ENCODE assay signal across 1 cellular context in genomic region chr3:4722103-4722502, GRCh38.
TF ChIP-seq lines count a peak whose summit lies in the region.

No MANE protein-coding gene starts in this region.

TF ChIP-seq in K562, 482 proteins besides CTCF, POLR2A, EP300 and RAD21 (continued from another document and continues in another):
- TF ChIP-seq, protein P1, sequence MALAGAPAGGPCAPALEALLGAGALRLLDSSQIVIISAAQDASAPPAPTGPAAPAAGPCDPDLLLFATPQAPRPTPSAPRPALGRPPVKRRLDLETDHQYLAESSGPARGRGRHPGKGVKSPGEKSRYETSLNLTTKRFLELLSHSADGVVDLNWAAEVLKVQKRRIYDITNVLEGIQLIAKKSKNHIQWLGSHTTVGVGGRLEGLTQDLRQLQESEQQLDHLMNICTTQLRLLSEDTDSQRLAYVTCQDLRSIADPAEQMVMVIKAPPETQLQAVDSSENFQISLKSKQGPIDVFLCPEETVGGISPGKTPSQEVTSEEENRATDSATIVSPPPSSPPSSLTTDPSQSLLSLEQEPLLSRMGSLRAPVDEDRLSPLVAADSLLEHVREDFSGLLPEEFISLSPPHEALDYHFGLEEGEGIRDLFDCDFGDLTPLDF (CRISPR knock-in tag; IDR thresholded peaks at IDR 0.05): no peak
- TF ChIP-seq GATAD2B (IDR thresholded peaks at IDR 0.05; ENCODE audit: borderline replicate concordance): no peak
- TF ChIP-seq E2F4 (CRISPR knock-in tag; IDR thresholded peaks at IDR 0.05; ENCODE audit: low read depth): no peak
- TF ChIP-seq CBX1 (IDR thresholded peaks at IDR 0.05; ENCODE audit: low read depth): no peak
- no peak for TF ChIP-seq ZNF224 (CRISPR knock-in tag; IDR thresholded peaks at IDR 0.05)
- TF ChIP-seq STAT6 (CRISPR knock-in tag; IDR thresholded peaks at IDR 0.05): no peak
- peak; percentile 16; the same call in 1 of the 2 replicates for TF ChIP-seq ESRRA (IDR thresholded peaks at IDR 0.05; ENCODE audit: borderline replicate concordance, low read depth)
- TF ChIP-seq FOXJ2 (tag; IDR thresholded peaks at IDR 0.05): no peak
- no peak for TF ChIP-seq SAFB (IDR thresholded peaks at IDR 0.05; ENCODE audit: borderline replicate concordance, low read depth, low read length)
- TF ChIP-seq SUPT5H (IDR thresholded peaks at IDR 0.05): no peak
- no peak for TF ChIP-seq NKRF (IDR thresholded peaks at IDR 0.05; ENCODE audit: borderline replicate concordance)
- TF ChIP-seq LARP7 (IDR thresholded peaks at IDR 0.05): no peak
- no peak for TF ChIP-seq ZKSCAN1 (IDR thresholded peaks at IDR 0.05; ENCODE audit: low read depth, low read length)
- TF ChIP-seq ZBTB5 (IDR thresholded peaks at IDR 0.05): no peak
- no peak for TF ChIP-seq ZNF707 (CRISPR knock-in tag; conservative IDR thresholded peaks at IDR 0.05)
- TF ChIP-seq ZNF124 (CRISPR knock-in tag; IDR thresholded peaks at IDR 0.05): no peak
- no peak for TF ChIP-seq YBX1 (IDR thresholded peaks at IDR 0.05)
- no peak for TF ChIP-seq ILK (tag; IDR thresholded peaks at IDR 0.05; ENCODE audit: borderline replicate concordance, low read depth)
- TF ChIP-seq ZNF280B (CRISPR knock-in tag; IDR thresholded peaks at IDR 0.05): no peak
- TF ChIP-seq DNMT1 (IDR thresholded peaks at IDR 0.05): no peak
- no peak for TF ChIP-seq ZNF717 (CRISPR knock-in tag; IDR thresholded peaks at IDR 0.05)
- no peak for TF ChIP-seq USF1 (CRISPR knock-in tag; IDR thresholded peaks at IDR 0.05)
- TF ChIP-seq RBFOX2 (IDR thresholded peaks at IDR 0.05; ENCODE audit: low read depth, low read length): no peak
- TF ChIP-seq SIRT6 (IDR thresholded peaks at IDR 0.05; ENCODE audit: low read depth, low read length): no peak
- TF ChIP-seq, protein P2, sequence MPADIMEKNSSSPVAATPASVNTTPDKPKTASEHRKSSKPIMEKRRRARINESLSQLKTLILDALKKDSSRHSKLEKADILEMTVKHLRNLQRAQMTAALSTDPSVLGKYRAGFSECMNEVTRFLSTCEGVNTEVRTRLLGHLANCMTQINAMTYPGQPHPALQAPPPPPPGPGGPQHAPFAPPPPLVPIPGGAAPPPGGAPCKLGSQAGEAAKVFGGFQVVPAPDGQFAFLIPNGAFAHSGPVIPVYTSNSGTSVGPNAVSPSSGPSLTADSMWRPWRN (IDR thresholded peaks at IDR 0.05; ENCODE audit: low read depth): 0 out of 2 replicates have a peak, but pooled peaks have one; percentile 4
- no peak for TF ChIP-seq ZNF121 (CRISPR knock-in tag; conservative IDR thresholded peaks at IDR 0.05)
- TF ChIP-seq, protein P3, sequence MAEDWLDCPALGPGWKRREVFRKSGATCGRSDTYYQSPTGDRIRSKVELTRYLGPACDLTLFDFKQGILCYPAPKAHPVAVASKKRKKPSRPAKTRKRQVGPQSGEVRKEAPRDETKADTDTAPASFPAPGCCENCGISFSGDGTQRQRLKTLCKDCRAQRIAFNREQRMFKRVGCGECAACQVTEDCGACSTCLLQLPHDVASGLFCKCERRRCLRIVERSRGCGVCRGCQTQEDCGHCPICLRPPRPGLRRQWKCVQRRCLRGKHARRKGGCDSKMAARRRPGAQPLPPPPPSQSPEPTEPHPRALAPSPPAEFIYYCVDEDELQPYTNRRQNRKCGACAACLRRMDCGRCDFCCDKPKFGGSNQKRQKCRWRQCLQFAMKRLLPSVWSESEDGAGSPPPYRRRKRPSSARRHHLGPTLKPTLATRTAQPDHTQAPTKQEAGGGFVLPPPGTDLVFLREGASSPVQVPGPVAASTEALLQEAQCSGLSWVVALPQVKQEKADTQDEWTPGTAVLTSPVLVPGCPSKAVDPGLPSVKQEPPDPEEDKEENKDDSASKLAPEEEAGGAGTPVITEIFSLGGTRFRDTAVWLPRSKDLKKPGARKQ (CRISPR knock-in tag; IDR thresholded peaks at IDR 0.05): peak; percentile 49; the same call in 1 of the 2 replicates
- no peak for TF ChIP-seq PML (IDR thresholded peaks at IDR 0.05; ENCODE audit: low read length)
- TF ChIP-seq RAD51 (IDR thresholded peaks at IDR 0.05; ENCODE audit: borderline replicate concordance, low read depth): no peak
- TF ChIP-seq MECOM (CRISPR knock-in tag; IDR thresholded peaks at IDR 0.05): no peak
- no peak for TF ChIP-seq HIVEP1 (CRISPR knock-in tag; IDR thresholded peaks at IDR 0.05)
- no peak for TF ChIP-seq CHD1 (IDR thresholded peaks at IDR 0.05; ENCODE audit: low read length)
- TF ChIP-seq RBM22 (IDR thresholded peaks at IDR 0.05; ENCODE audit: low read depth, low read length, poor library complexity, severe bottlenecking): no peak
- no peak for TF ChIP-seq NCOA2 (IDR thresholded peaks at IDR 0.05; ENCODE audit: partially characterized antibody in 2 of 2)
- TF ChIP-seq NBN (IDR thresholded peaks at IDR 0.05; ENCODE audit: low read depth): no peak
- no peak for TF ChIP-seq SREBF1 (IDR thresholded peaks at IDR 0.05; ENCODE audit: borderline replicate concordance, low read depth, low read length)
- TF ChIP-seq STAG1 (CRISPR knock-in tag; IDR thresholded peaks at IDR 0.05; ENCODE audit: borderline replicate concordance): no peak; the same call in 1 of the 2 replicates
- TF ChIP-seq REST (CRISPR knock-in tag; IDR thresholded peaks at IDR 0.05; ENCODE audit: low read depth): no peak
- no peak for TF ChIP-seq ZC3H11A (IDR thresholded peaks at IDR 0.05; ENCODE audit: low read depth, low read length)
- TF ChIP-seq TAF15 (IDR thresholded peaks at IDR 0.05; ENCODE audit: low read depth, low read length): no peak
- TF ChIP-seq JUND (IDR thresholded peaks at IDR 0.05; ENCODE audit: borderline replicate concordance, low read depth, low read length): peak; percentile 53; the same call in 1 of the 2 replicates
- peak; percentile 69; the same call in 1 of the 3 replicates for TF ChIP-seq JUND (tag; IDR thresholded peaks at IDR 0.05; ENCODE audit: borderline replicate concordance, low read depth, low read length)
- no peak for TF ChIP-seq CREB3 (tag; conservative IDR thresholded peaks at IDR 0.05; ENCODE audit: low read depth)
